In the genomic region with DNA sequence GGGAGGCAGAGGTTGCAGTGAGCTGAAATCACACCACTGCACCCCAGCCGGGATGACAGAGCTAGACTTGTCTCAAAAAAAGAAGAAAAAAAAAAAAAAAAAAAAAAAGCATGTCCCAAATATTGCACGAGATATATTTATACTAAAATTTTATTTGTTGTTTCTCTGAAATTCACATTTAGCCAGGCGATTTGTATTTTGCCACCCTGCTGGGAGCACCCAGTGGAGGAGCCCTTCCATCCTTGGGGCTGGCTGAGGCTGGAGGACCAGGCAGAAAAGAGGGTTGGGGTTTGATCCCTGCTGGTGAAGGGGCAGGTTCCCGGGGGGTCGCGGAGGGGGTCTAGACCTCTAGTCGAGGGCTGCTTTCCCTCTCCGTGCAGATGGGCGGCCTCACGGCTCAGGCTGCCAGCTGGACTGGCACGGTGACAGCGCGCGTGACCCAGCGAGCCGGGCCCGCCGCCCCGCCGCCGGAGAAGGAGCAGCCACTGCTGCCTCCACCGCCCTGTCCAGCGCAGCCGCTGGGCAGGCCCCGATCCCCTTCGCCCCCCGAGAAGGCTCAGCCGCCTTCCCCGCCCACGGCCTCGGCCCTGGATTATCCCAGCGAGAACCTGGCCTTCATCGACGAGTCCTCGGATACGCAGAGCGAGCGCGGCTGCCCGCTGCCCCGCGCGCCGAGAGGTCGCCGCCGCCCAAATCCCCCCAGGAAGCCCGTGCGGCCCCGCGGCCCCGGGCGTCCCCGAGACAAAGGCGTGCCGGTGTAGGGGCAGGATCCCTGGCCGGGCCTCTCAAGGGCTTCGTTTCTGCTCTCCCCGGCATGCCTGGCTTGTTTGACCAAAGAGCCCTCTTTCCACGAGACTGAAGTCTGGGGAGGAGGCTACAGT, we compare ENCODE assay signal across 1 cellular context.
TF ChIP-seq lines count a peak whose summit lies in the region.

No MANE protein-coding gene starts in this region.

TF ChIP-seq in GM12878, 131 proteins besides CTCF, POLR2A, EP300 and RAD21:
- TF ChIP-seq TCF12 (IDR thresholded peaks at IDR 0.05; ENCODE audit: low read depth, low read length) (no peak), SUZ12 (IDR thresholded peaks at IDR 0.05; ENCODE audit: unreplicated experiment) (peak; percentile 88)
